8 cellular contexts compared by ENCODE assay signal in genomic region chr2:27494944-27495554, GRCh38. TPM values are rescaled to one million over a fixed set of nuclear protein-coding genes. Genes with fewer than 3 reads are reported as not detected.
DNase-seq lines count a peak whose midpoint lies in the region; ATAC-seq and FAIRE-seq lines count a peak whose summit lies in the region.

Gene FNDC4, minus strand, starts transcription at chr2:27495200. Its CDS starts 521 bp downstream, at chr2:27494679.

- CTCF ChIA-PET in activated naive CD4-positive, alpha-beta T cell treated with anti-CD3 and anti-CD28 coated beads for 36 hours (lab: Charles Lee) = interaction anchor here (0.6 to 1.1 kb wide), 2 partner anchors 79 to 325 kb away, joined by 3 to 5 read pairs; no protein-coding TSS in a partner anchor

- H3K4me1 ChIP-seq in neuron (ENCODE audit: insufficient read depth, low read length) = peaks cover 3% of the 10 kb centered on the region

- peak within 1 kb of the TSS; percentile 52 for H3K4me3 ChIP-seq in neuron (ENCODE audit: low read length)

- H3K4me3 Mint-ChIP-seq in activated naive CD4-positive, alpha-beta T cell treated with anti-CD3 and anti-CD28 coated beads for 36 hours = peak within 1 kb of the TSS; percentile 59

- peaks cover 11% of the 10 kb centered on the region for H3K4me1 Mint-ChIP-seq in activated naive CD4-positive, alpha-beta T cell treated with anti-CD3 and anti-CD28 coated beads for 36 hours (ENCODE audit: low read depth)

- H3K27ac Mint-ChIP-seq in activated naive CD4-positive, alpha-beta T cell treated with anti-CD3 and anti-CD28 coated beads for 36 hours = no peak within 1 kb of the TSS

- ATAC-seq in GM21515 (IDR thresholded peaks at IDR 0.05; ENCODE audit: unreplicated experiment) (no peak), HG03571 (IDR thresholded peaks at IDR 0.05; ENCODE audit: unreplicated experiment) (no peak)

- no peaks in the 10 kb centered on the region for H3K36me3 ChIP-seq in neuron (ENCODE audit: insufficient read depth, low read length)

- intact Hi-C loops in activated naive CD4-positive, alpha-beta T cell treated with anti-CD3 and anti-CD28 coated beads for 36 hours (cut with micrococcal nuclease) = no loop called here

- no peaks in the 10 kb centered on the region for H3K9me3 ChIP-seq in neuron (ENCODE audit: low read length)

- peak within 1 kb of the TSS; percentile 92 for H2AFZ ChIP-seq in neuron (ENCODE audit: low read depth, low read length)

- FAIRE-seq in frontal cortex (lab: Jason Lieb, UNC) = no peak

- peaks cover 32% of the 10 kb centered on the region for H3K27me3 Mint-ChIP-seq in activated naive CD4-positive, alpha-beta T cell treated with anti-CD3 and anti-CD28 coated beads for 36 hours (ENCODE audit: low read depth)

- peak; percentile 69 for DNase-seq in activated effector memory CD4-positive, alpha-beta T cell treated with anti-CD3 and anti-CD28 coated beads, Interleukin-2, amount 50 U/mL, for 16 hours
- no peak for DNase-seq in activated effector memory CD4-positive, alpha-beta T cell treated with Interleukin-2 at 50 U/mL for 16 hours
- DNase-seq in activated naive CD4-positive, alpha-beta T cell treated with anti-CD3 and anti-CD28 coated beads for 36 hours = peak; percentile 21
- DNase-seq in frontal cortex (ENCODE audit: low spot score in 2 of 2) = peak; percentile 44 to 61
- no peak for DNase-seq in NCI-H1048 (lab: John Stamatoyannopoulos, UW)

- peaks cover 26% of the 10 kb centered on the region for H3K27me3 ChIP-seq in neuron (ENCODE audit: insufficient read depth, low read length)

- H3K9me3 Mint-ChIP-seq in activated naive CD4-positive, alpha-beta T cell treated with anti-CD3 and anti-CD28 coated beads for 36 hours = no peaks in the 10 kb centered on the region

- H3K36me3 Mint-ChIP-seq in activated naive CD4-positive, alpha-beta T cell treated with anti-CD3 and anti-CD28 coated beads for 36 hours (ENCODE audit: low read depth) = no peaks in the 10 kb centered on the region

RNA-seq across cellular contexts. Expression of gene FNDC4, which starts in this region (rescaled TPM):
- not detected for total RNA-seq in activated naive CD4-positive, alpha-beta T cell treated with anti-CD3 and anti-CD28 coated beads for 36 hours
- 45.7 TPM for total RNA-seq in frontal cortex

Comparison
In these comparisons a context has a peak if more than half of its experiments do, and no peak if none do; other contexts are left out.
1. RNA of gene FNDC4 (total RNA-seq): 45.7 TPM in frontal cortex (single experiment); not detected in activated naive CD4-positive, alpha-beta T cell treated with anti-CD3 and anti-CD28 coated beads for 36 hours; every median in the first group is over 10 times any median in the second.
2. DNase-seq: peak in activated effector memory CD4-positive, alpha-beta T cell treated with anti-CD3 and anti-CD28 coated beads, Interleukin-2, amount 50 U/mL, for 16 hours (single experiment) and frontal cortex (2 of 2); none in activated effector memory CD4-positive, alpha-beta T cell treated with Interleukin-2 at 50 U/mL for 16 hours (single experiment) and NCI-H1048 (single experiment).
3. Peak in DNase-seq in activated naive CD4-positive, alpha-beta T cell treated with anti-CD3 and anti-CD28 coated beads for 36 hours; RNA of the gene not detected or under 1 TPM.